Comparison of ENCODE assay signal across 19 cellular contexts in the genomic region with DNA sequence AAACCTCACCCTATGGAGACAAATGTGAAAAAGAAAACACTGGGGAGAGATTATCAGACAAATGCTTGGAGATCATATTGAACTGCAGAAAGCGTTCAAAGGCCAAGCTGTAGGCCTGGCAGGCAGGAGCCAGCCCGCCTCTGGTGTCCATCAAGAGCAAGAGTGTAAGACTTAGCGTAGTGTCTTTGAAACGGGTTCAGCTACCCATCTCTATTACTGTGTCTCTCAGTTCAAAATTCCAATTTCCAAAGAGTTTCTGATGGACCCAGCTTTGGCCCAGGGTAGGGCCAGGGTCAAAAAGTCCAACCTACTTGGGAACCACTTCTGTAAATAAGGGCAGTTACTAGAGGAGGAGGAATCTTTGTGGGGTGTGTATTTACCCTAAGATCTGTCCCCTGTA. TPM values are rescaled to one million over a fixed set of nuclear protein-coding genes. Genes with fewer than 3 reads are reported as not detected.
DNase-seq lines count a peak whose midpoint lies in the region; ATAC-seq and TF ChIP-seq lines count a peak whose summit lies in the region.
"Had no signal": no experiment of that assay in that cellular context is flagged by ENCODE, and none has a peak within 500 bp of the region (broad histone marks: within the 10 kb centered on the region; RNA-seq: fewer than 3 reads in every experiment).

No MANE protein-coding gene starts in this region.

- no peak overlapping the region for H3K4me2 ChIP-seq in hepatocyte
- no peak overlapping the region for H3K4me2 ChIP-seq in neural progenitor cell

- H3K27me3 ChIP-seq in hepatocyte (no peaks in the 10 kb centered on the region), muscle layer of duodenum (ENCODE audit: low read depth, low read length) (no peaks in the 10 kb centered on the region), subcutaneous abdominal adipose tissue (ENCODE audit: control insufficient read depth in 5 of 5, insufficient read depth in 4 of 5, low read length in 5 of 5) (no peaks in the 10 kb centered on the region), neural progenitor cell (no peaks in the 10 kb centered on the region)
- H3K27me3 ChIP-seq: BE2C had no signal

- H3K27me3 Mint-ChIP-seq in neural progenitor cell (ENCODE audit: insufficient read depth, low read depth), result no peaks in the 10 kb centered on the region
- H3K27me3 Mint-ChIP-seq: CD8-positive, alpha-beta memory T cell had no signal

- H2AFZ ChIP-seq in hepatocyte (no peak overlapping the region), neural progenitor cell (replicated peaks) (no peak overlapping the region)

- no peaks in the 10 kb centered on the region for H3K36me3 Mint-ChIP-seq in neural progenitor cell
- H3K36me3 Mint-ChIP-seq: CD4-positive, CD25-positive, alpha-beta regulatory T cell had no signal

- H4K20me1 ChIP-seq in hepatocyte (ENCODE audit: insufficient read depth, poor library complexity, severe bottlenecking) (no peaks in the 10 kb centered on the region), neural progenitor cell (ENCODE audit: low read depth) (peaks cover 14% of the 10 kb centered on the region)

- H3K27ac ChIP-seq in hepatocyte, result peak overlapping the region; percentile 62
- H3K27ac ChIP-seq in muscle layer of duodenum (ENCODE audit: low read length), result peak overlapping the region; percentile 40
- H3K27ac ChIP-seq in subcutaneous abdominal adipose tissue (ENCODE audit: low read depth, low read length), result peak overlapping the region; percentile 68
- H3K27ac ChIP-seq in neural progenitor cell, result no peak overlapping the region
- H3K27ac ChIP-seq: GM23248 had no signal

- H3K9me3 ChIP-seq in hepatocyte (ENCODE audit: low read depth) (no peaks in the 10 kb centered on the region), muscle layer of duodenum (ENCODE audit: control insufficient read depth in 1 of 2, low read length in 2 of 2) (no peaks in the 10 kb centered on the region), subcutaneous abdominal adipose tissue (ENCODE audit: control insufficient read depth in 5 of 5, low read length in 5 of 5) (no peaks in the 10 kb centered on the region), neural progenitor cell (ENCODE audit: low read depth) (no peaks in the 10 kb centered on the region)
- H3K9me3 ChIP-seq: BE2C, HAP-1 had no signal

- TF ChIP-seq CTCF in hepatocyte (IDR thresholded peaks at IDR 0.05; ENCODE audit: poor library complexity), result no peak
- no peak for TF ChIP-seq CTCF in neural progenitor cell (IDR thresholded peaks at IDR 0.05)

- no peaks in the 10 kb centered on the region for H3K9me3 Mint-ChIP-seq in neural progenitor cell
- H3K9me3 Mint-ChIP-seq: CD4-positive, CD25-positive, alpha-beta regulatory T cell; CD8-positive, alpha-beta memory T cell had no signal

- WGBS in hepatocyte (ENCODE audit: low lambda C conversion rate, missing lambda C conversion rate), result 89% methylated on average over 4 of the region's 4 CpGs

- H3K4me3 Mint-ChIP-seq in neural progenitor cell, result no peak overlapping the region

- H3K9ac ChIP-seq in subcutaneous abdominal adipose tissue (ENCODE audit: low read length in 5 of 5) (no peak overlapping the region), neural progenitor cell (no peak overlapping the region)
- H3K9ac ChIP-seq: GM23248 had no signal

- no peak for DNase-seq in hepatocyte (ENCODE audit: low spot score)
- DNase-seq in cerebellar nuclear complex (lab: John Stamatoyannopoulos, UW), result no peak
- no peak for DNase-seq in neural progenitor cell (ENCODE audit: low spot score)
- DNase-seq: ACHN; BE2C; C1 segment of cervical spinal cord; CD4-positive, CD25-positive, alpha-beta regulatory T cell; CD8-positive, alpha-beta memory T cell; COR-L47; DMS 273 treated with DMSO at 0.1 percent for 48 hours; DMS53; DND-41; EL; GM23248 had no signal

- peaks cover 6% of the 10 kb centered on the region for H3K4me1 ChIP-seq in hepatocyte (ENCODE audit: insufficient read depth)
- peaks cover 3 to 9% of the 10 kb centered on the region in 2 donors for H3K4me1 ChIP-seq in muscle layer of duodenum (ENCODE audit: control insufficient read depth in 1 of 2, insufficient read depth in 2 of 2, low read length in 2 of 2)
- peaks cover 0 to 21% (median 12%) of the 10 kb centered on the region in 5 donors for H3K4me1 ChIP-seq in subcutaneous abdominal adipose tissue (ENCODE audit: control insufficient read depth in 5 of 5, insufficient read depth in 5 of 5, low read length in 5 of 5)
- peaks cover 5% of the 10 kb centered on the region for H3K4me1 ChIP-seq in neural progenitor cell
- H3K4me1 ChIP-seq: BE2C, HAP-1 had no signal

- peaks cover 18% of the 10 kb centered on the region for H3K4me1 Mint-ChIP-seq in neural progenitor cell

- peaks cover 3% of the 10 kb centered on the region for H3K79me2 ChIP-seq in hepatocyte
- H3K79me2 ChIP-seq in neural progenitor cell (ENCODE audit: low read depth), result no peaks in the 10 kb centered on the region

- no peaks in the 10 kb centered on the region for H3K36me3 ChIP-seq in hepatocyte (replicated peaks; ENCODE audit: insufficient read depth, low read depth)
- no peaks in the 10 kb centered on the region for H3K36me3 ChIP-seq in muscle layer of duodenum (ENCODE audit: control insufficient read depth in 1 of 2, insufficient read depth in 2 of 2, low read length in 2 of 2)
- H3K36me3 ChIP-seq in subcutaneous abdominal adipose tissue (ENCODE audit: control insufficient read depth in 5 of 5, insufficient read depth in 5 of 5, low read length in 5 of 5), result no peaks in the 10 kb centered on the region
- no peaks in the 10 kb centered on the region for H3K36me3 ChIP-seq in neural progenitor cell
- H3K36me3 ChIP-seq: BE2C, HAP-1 had no signal

- ATAC-seq in GM18870 (IDR thresholded peaks at IDR 0.05; ENCODE audit: unreplicated experiment), result no peak
- ATAC-seq: GM12878 had no signal

- H3K4me3 ChIP-seq in hepatocyte, result no peak overlapping the region
- no peak overlapping the region for H3K4me3 ChIP-seq in muscle layer of duodenum (ENCODE audit: low read depth in 1 of 2, low read length in 2 of 2)
- no peak overlapping the region for H3K4me3 ChIP-seq in subcutaneous abdominal adipose tissue (ENCODE audit: low read depth in 1 of 5, low read length in 5 of 5)
- no peak overlapping the region for H3K4me3 ChIP-seq in neural progenitor cell
- H3K4me3 ChIP-seq: GM12878, GM23248, HAP-1 had no signal

- H3F3A ChIP-seq in neural progenitor cell (ENCODE audit: low read depth), result no peaks in the 10 kb centered on the region

- H3K27ac Mint-ChIP-seq in neural progenitor cell, result no peak overlapping the region

- H3K9me2 ChIP-seq in hepatocyte (replicated peaks; ENCODE audit: insufficient read depth), result no peaks in the 10 kb centered on the region

RNA-seq across cellular contexts. Expression of a gene that starts 45.4 kb away (rescaled TPM):
- total RNA-seq in hepatocyte (84.7 and 100 TPM in 2 replicates), neural progenitor cell (ENCODE audit: low replicate concordance) (71.7 and 121 TPM in 2 replicates)
- polyA plus RNA-seq in hepatocyte, result 47.7 and 53.9 TPM in 2 replicates
